In genomic region chr15:78023081-78023665, GRCh38 we compare ENCODE assay signal across 26 cellular contexts. TPM values are rescaled to one million over a fixed set of nuclear protein-coding genes. Genes with fewer than 3 reads are reported as not detected.
DNase-seq lines count a peak whose midpoint lies in the region; TF ChIP-seq lines count a peak whose summit lies in the region.
"Had no signal": no experiment of that assay in that cellular context is flagged by ENCODE, and none has a peak within 500 bp of the region (broad histone marks: within the 10 kb centered on the region; RNA-seq: fewer than 3 reads in every experiment).

No MANE protein-coding gene starts in this region.

- no peak for TF ChIP-seq RAD21 in SK-N-SH (IDR thresholded peaks at IDR 0.05; ENCODE audit: low read length)

- no peaks in the 10 kb centered on the region for H3K27me3 ChIP-seq in adipocyte (replicated peaks; ENCODE audit: control insufficient read depth, insufficient read depth, low read length)
- H3K27me3 ChIP-seq in spleen (replicated peaks in 1 of 7): no peaks in the 10 kb centered on the region
- no peaks in the 10 kb centered on the region for H3K27me3 ChIP-seq in SK-N-SH (ENCODE audit: insufficient read depth)

- H3K79me2 ChIP-seq in SK-N-SH (ENCODE audit: insufficient read depth): no peaks in the 10 kb centered on the region

- 0 out of 2 replicates have a peak, but pooled peaks cover 3% of the 10 kb centered on the region for H4K20me1 ChIP-seq in SK-N-SH (ENCODE audit: insufficient read depth)

- no peak overlapping the region for H2AFZ ChIP-seq in SK-N-SH (ENCODE audit: low read depth)

- no peaks in the 10 kb centered on the region for H3F3A ChIP-seq in SK-N-SH (replicated peaks; ENCODE audit: insufficient read depth)

- no peak for TF ChIP-seq EP300 in SK-N-SH (IDR thresholded peaks at IDR 0.05; ENCODE audit: borderline replicate concordance in 1 of 2, low read depth in 1 of 2, low read length in 1 of 2)

- no peaks in the 10 kb centered on the region for H3K9me3 Mint-ChIP-seq in activated CD4-positive, alpha-beta memory T cell treated with anti-CD3 and anti-CD28 coated beads for 36 hours
- no peaks in the 10 kb centered on the region for H3K9me3 Mint-ChIP-seq in activated CD4-positive, alpha-beta memory T cell treated with anti-CD3 and anti-CD28 coated beads, Interleukin-2, amount 10 ng/mL, durations not matched to agents 7 days and 5 days
- H3K9me3 Mint-ChIP-seq: activated T-cell treated with anti-CD3 and anti-CD28 coated beads, Interleukin-2, amount 50 U/mL, for 72 hours; memory B cell had no signal

- peaks cover 45% of the 10 kb centered on the region for H3K36me3 ChIP-seq in adipocyte (ENCODE audit: control insufficient read depth, insufficient read depth, low read length, severe bottlenecking)
- H3K36me3 ChIP-seq in spleen: peaks cover 0 to 88% (median 42%) of the 10 kb centered on the region in 6 donors
- H3K36me3 ChIP-seq in SK-N-SH (replicated peaks in 1 of 2; ENCODE audit: control insufficient read depth in 1 of 2, insufficient read depth in 2 of 2, low read length in 1 of 2): peaks cover 10 to 46% of the 10 kb centered on the region in 2 experiments

- intact Hi-C loops in activated CD4-positive, alpha-beta memory T cell treated with anti-CD3 and anti-CD28 coated beads for 36 hours (cut with micrococcal nuclease): no loop called here
- intact Hi-C loops in spleen (cut with DNase I; ENCODE audit: low total_unique reads): no loop called here

- H3K27me3 Mint-ChIP-seq in activated CD4-positive, alpha-beta memory T cell treated with anti-CD3 and anti-CD28 coated beads for 36 hours: no peaks in the 10 kb centered on the region
- H3K27me3 Mint-ChIP-seq in activated CD4-positive, alpha-beta memory T cell treated with anti-CD3 and anti-CD28 coated beads, Interleukin-2, amount 10 ng/mL, durations not matched to agents 7 days and 5 days: no peaks in the 10 kb centered on the region
- H3K27me3 Mint-ChIP-seq: memory B cell, T-helper 17 cell had no signal

- POLR2A ChIA-PET in activated CD4-positive, alpha-beta memory T cell treated with anti-CD3 and anti-CD28 coated beads for 36 hours (lab: Charles Lee): no interaction called here
- POLR2A ChIA-PET in activated CD4-positive, alpha-beta memory T cell treated with anti-CD3 and anti-CD28 coated beads, Interleukin-2, amount 10 ng/mL, durations not matched to agents 7 days and 5 days (lab: Charles Lee): interaction anchor here (2.3 kb wide), 1 partner anchor 13 kb away, joined by 9 read pairs; no protein-coding TSS in a partner anchor
- POLR2A ChIA-PET in SK-N-SH (lab: Yijun Ruan, JAX): no interaction called here

- peaks cover 8% of the 10 kb centered on the region for H3K4me1 Mint-ChIP-seq in activated CD4-positive, alpha-beta memory T cell treated with anti-CD3 and anti-CD28 coated beads for 36 hours (ENCODE audit: low read depth)
- peaks cover 15% of the 10 kb centered on the region for H3K4me1 Mint-ChIP-seq in activated CD4-positive, alpha-beta memory T cell treated with anti-CD3 and anti-CD28 coated beads, Interleukin-2, amount 10 ng/mL, durations not matched to agents 7 days and 5 days

- peak overlapping the region; percentile 9 for H3K27ac Mint-ChIP-seq in activated CD4-positive, alpha-beta memory T cell treated with anti-CD3 and anti-CD28 coated beads for 36 hours
- H3K27ac Mint-ChIP-seq in activated CD4-positive, alpha-beta memory T cell treated with anti-CD3 and anti-CD28 coated beads, Interleukin-2, amount 10 ng/mL, durations not matched to agents 7 days and 5 days: no peak overlapping the region
- H3K27ac Mint-ChIP-seq: activated T-cell treated with anti-CD3 and anti-CD28 coated beads, Interleukin-2, amount 50 U/mL, for 72 hours; memory B cell; T-helper 17 cell had no signal

- 73 to 91% (median 86%) methylated on average over 4 to 6 of the region's 6 CpGs for WGBS in spleen, 5 donors
- 98% methylated on average over 5 of the region's 6 CpGs for WGBS in SK-N-SH (ENCODE audit: low lambda C conversion rate)

- no peaks in the 10 kb centered on the region for H3K9me2 ChIP-seq in SK-N-SH

- H3K4me1 ChIP-seq in adipocyte (ENCODE audit: control insufficient read depth, insufficient read depth, low read length) (peaks cover 40% of the 10 kb centered on the region), spleen (peaks cover 26 to 81% (median 51%) of the 10 kb centered on the region in 6 donors), SK-N-SH (ENCODE audit: control insufficient read depth in 1 of 2, insufficient read depth in 2 of 2, low read depth in 1 of 2, low read length in 1 of 2) (peaks cover 0 to 3% of the 10 kb centered on the region in 2 experiments; a peak in 1 of 4 replicates)

- H3K27ac ChIP-seq in spleen (peak overlapping the region in 6 of 8 donors; percentile 66 to 85 (median 75)), SK-N-SH (ENCODE audit: low read depth in 2 of 2, low read length in 1 of 2) (no peak overlapping the region)
- H3K27ac ChIP-seq: 22Rv1 had no signal

- H3K4me3 ChIP-seq in adipocyte (ENCODE audit: low read length) (peak overlapping the region; percentile 37), spleen (no peak overlapping the region), SK-N-SH (ENCODE audit: low read depth in 2 of 2, low read length in 1 of 2) (no peak overlapping the region)

- H3K36me3 Mint-ChIP-seq in activated CD4-positive, alpha-beta memory T cell treated with anti-CD3 and anti-CD28 coated beads for 36 hours: peaks cover 32% of the 10 kb centered on the region
- H3K36me3 Mint-ChIP-seq in activated CD4-positive, alpha-beta memory T cell treated with anti-CD3 and anti-CD28 coated beads, Interleukin-2, amount 10 ng/mL, durations not matched to agents 7 days and 5 days (ENCODE audit: low read depth): peaks cover 70% of the 10 kb centered on the region

- DNase-seq in activated CD4-positive, alpha-beta memory T cell treated with anti-CD3 and anti-CD28 coated beads for 36 hours: no peak
- DNase-seq in activated CD4-positive, alpha-beta memory T cell treated with anti-CD3 and anti-CD28 coated beads, Interleukin-2, amount 10 ng/mL, durations not matched to agents 7 days and 5 days: no peak
- DNase-seq in adipocyte (ENCODE audit: low read depth) (no peak), myocyte (ENCODE audit: low read depth) (peak; percentile 57), spleen (no peak), NCI-H226 (no peak), GM03348 (ENCODE audit: low spot score) (no peak), SK-N-SH (no peak)
- DNase-seq: activated naive CD4-positive, alpha-beta T cell treated with Interleukin-2 at 50 U/mL for 16 hours; activated T-cell treated with anti-CD3 and anti-CD28 coated beads, Interleukin-2, amount 50 U/mL, for 72 hours; amygdala; Calu3; DND-41; effector CD8-positive, alpha-beta T cell; erythroblast; head of caudate nucleus; kidney glomerular epithelial cell; NCI-H2029 treated with DMSO at 0.1 percent for 48 hours; NCI-H345; NCI-H774; nucleus accumbens; stimulated activated CD4-positive, alpha-beta T cell treated with anti-CD3 and anti-CD28 coated beads, Interleukin-2, amount 100 ng/mL, for 48 hours; T-helper 17 cell had no signal

- CTCF ChIA-PET in activated CD4-positive, alpha-beta memory T cell treated with anti-CD3 and anti-CD28 coated beads for 36 hours (lab: Charles Lee): interaction anchor here (1.9 kb wide), 1 partner anchor 85 kb away, joined by 5 read pairs; no protein-coding TSS in a partner anchor
- CTCF ChIA-PET in activated CD4-positive, alpha-beta memory T cell treated with anti-CD3 and anti-CD28 coated beads, Interleukin-2, amount 10 ng/mL, durations not matched to agents 7 days and 5 days (lab: Charles Lee): interaction anchor here (1.8 kb wide), 1 partner anchor 85 kb away, joined by 8 read pairs; no protein-coding TSS in a partner anchor
- CTCF ChIA-PET in SK-N-SH (lab: Yijun Ruan, JAX): interaction anchor here (1.0 to 1.2 kb wide), 2 partner anchors 8 to 57 kb away, joined by 3 read pairs; no protein-coding TSS in a partner anchor

- H3K9ac ChIP-seq in adipocyte (ENCODE audit: low read length): peak overlapping the region; percentile 66
- no peak overlapping the region for H3K9ac ChIP-seq in SK-N-SH

- H3K4me3 Mint-ChIP-seq in activated CD4-positive, alpha-beta memory T cell treated with anti-CD3 and anti-CD28 coated beads for 36 hours: no peak overlapping the region
- no peak overlapping the region for H3K4me3 Mint-ChIP-seq in activated CD4-positive, alpha-beta memory T cell treated with anti-CD3 and anti-CD28 coated beads, Interleukin-2, amount 10 ng/mL, durations not matched to agents 7 days and 5 days
- H3K4me3 Mint-ChIP-seq: activated T-cell treated with anti-CD3 and anti-CD28 coated beads, Interleukin-2, amount 50 U/mL, for 72 hours; CD14-positive monocyte; memory B cell; T-helper 17 cell had no signal

- H3K9me3 ChIP-seq in adipocyte (ENCODE audit: control insufficient read depth, low read length): no peaks in the 10 kb centered on the region
- no peaks in the 10 kb centered on the region for H3K9me3 ChIP-seq in spleen
- H3K9me3 ChIP-seq in SK-N-SH: no peaks in the 10 kb centered on the region

- no peak for TF ChIP-seq CTCF in spleen (IDR thresholded peaks at IDR 0.05 in 8 of 11, conservative IDR thresholded peaks at IDR 0.05 in 3 of 11)
- TF ChIP-seq CTCF in SK-N-SH (IDR thresholded peaks at IDR 0.05): no peak

- no peak for TF ChIP-seq POLR2A in spleen (IDR thresholded peaks at IDR 0.05)

- no peak overlapping the region for H3K4me2 ChIP-seq in SK-N-SH

TF ChIP-seq in SK-N-SH, 30 proteins besides CTCF, POLR2A, EP300 and RAD21 (continues in another document):
- TF ChIP-seq USF1 (IDR thresholded peaks at IDR 0.05; ENCODE audit: borderline replicate concordance, low read depth) (no peak), GATA2 (CRISPR knock-in tag; IDR thresholded peaks at IDR 0.05) (no peak), TEAD4 (IDR thresholded peaks at IDR 0.05; ENCODE audit: borderline replicate concordance, insufficient read depth) (no peak), MXI1 (IDR thresholded peaks at IDR 0.05; ENCODE audit: low read depth, low read length) (no peak), YY1 (IDR thresholded peaks at IDR 0.05; ENCODE audit: low read depth) (no peak)

RNA-seq across cellular contexts. Expression of gene TBC1D2B, which starts 54.3 kb away (rescaled TPM):
- total RNA-seq in activated CD4-positive, alpha-beta memory T cell treated with anti-CD3 and anti-CD28 coated beads for 36 hours: 10 to 100 TPM; 47.9 to 57.8 TPM
- 100 to 1,000 TPM in 1 of 2 experiments, 10 to 100 TPM in 1; 97.1 to 101 TPM for total RNA-seq in activated CD4-positive, alpha-beta memory T cell treated with anti-CD3 and anti-CD28 coated beads, Interleukin-2, amount 10 ng/mL, durations not matched to agents 7 days and 5 days
- total RNA-seq in myocyte: 24.4 and 41.3 TPM in 2 replicates
- 61.3 TPM for polyA plus RNA-seq in myocyte (2012)
- total RNA-seq in spleen: 100 to 1,000 TPM in 5 of 7 donors, 10 to 100 TPM in 2; 88.7 to 131 (median 106) TPM
- 10 to 100 TPM in 2 of 3 donors, 1 to 10 TPM in 1; 9.4 to 19.4 (median 10.0) TPM for polyA plus RNA-seq in spleen
- 19.0 and 26.8 TPM in 2 replicates for polyA plus RNA-seq in SK-N-SH (2012; rRNA removed)
- 10.8 and 15.3 TPM in 2 replicates for polyA plus RNA-seq in SK-N-SH (2012; cell fraction: cytosol; rRNA removed)
- polyA plus RNA-seq in SK-N-SH (2012; cell fraction: nucleus; rRNA removed): 63.4 and 87.9 TPM in 2 replicates

Comparison
In these comparisons a context has a peak if more than half of its experiments do, and no peak if none do; other contexts are left out.
1. H3K27ac ChIP-seq: peak in spleen (6 of 8); none in SK-N-SH (0 of 2).